In genomic region chr10:16789765-16790164, GRCh38 we compare ENCODE assay signal across 22 cellular contexts. TPM values are rescaled to one million over a fixed set of nuclear protein-coding genes. Genes with fewer than 3 reads are reported as not detected.
DNase-seq lines count a peak whose midpoint lies in the region; ATAC-seq and TF ChIP-seq lines count a peak whose summit lies in the region.
"Had no signal": no experiment of that assay in that cellular context is flagged by ENCODE, and none has a peak within 500 bp of the region (broad histone marks: within the 10 kb centered on the region; RNA-seq: fewer than 3 reads in every experiment).

No MANE protein-coding gene starts in this region.

- no peak for ATAC-seq in activated CD4-positive, alpha-beta T cell treated with anti-CD3 and anti-CD28 coated beads for 36 hours
- ATAC-seq in effector memory CD8-positive, alpha-beta T cell (replicated peaks), result no peak
- no peak for ATAC-seq in natural killer cell

- no peak for TF ChIP-seq CTCF in natural killer cell (IDR thresholded peaks at IDR 0.05)

- intact Hi-C loops in activated CD4-positive, alpha-beta T cell treated with anti-CD3 and anti-CD28 coated beads for 36 hours (cut with DNase I, micrococcal nuclease), result loop anchor here in 1 of 2 experiments (5.0 kb wide), 1 partner anchor 927 kb away; the partner anchor contains the start of gene MINDY3
- intact Hi-C loops in natural killer cell (cut with micrococcal nuclease), result no loop called here

- no peaks in the 10 kb centered on the region for H3K27me3 Mint-ChIP-seq in activated CD4-positive, alpha-beta T cell treated with anti-CD3 and anti-CD28 coated beads for 36 hours
- H3K27me3 Mint-ChIP-seq in activated CD4-positive, alpha-beta T cell treated with anti-CD3 and anti-CD28 coated beads, Interleukin-2, amount 10 ng/mL, durations not matched to agents 7 days and 5 days, result no peaks in the 10 kb centered on the region
- H3K27me3 Mint-ChIP-seq in CD8-positive, alpha-beta memory T cell, result no peaks in the 10 kb centered on the region
- H3K27me3 Mint-ChIP-seq in effector memory CD8-positive, alpha-beta T cell, result no peaks in the 10 kb centered on the region
- no peaks in the 10 kb centered on the region for H3K27me3 Mint-ChIP-seq in natural killer cell (ENCODE audit: low read depth in 2 of 2)

- POLR2A ChIA-PET in activated CD4-positive, alpha-beta T cell treated with anti-CD3 and anti-CD28 coated beads for 36 hours (lab: Charles Lee), result no interaction called here
- POLR2A ChIA-PET in activated CD4-positive, alpha-beta T cell treated with anti-CD3 and anti-CD28 coated beads, Interleukin-2, amount 10 ng/mL, durations not matched to agents 7 days and 5 days (lab: Charles Lee), result interaction anchor here (0.7 kb wide), 1 partner anchor 48 kb away, joined by 3 read pairs; no protein-coding TSS in a partner anchor
- POLR2A ChIA-PET in CD8-positive, alpha-beta memory T cell (lab: Charles Lee), result no interaction called here

- H3K27me3 ChIP-seq in CD8-positive, alpha-beta memory T cell (ENCODE audit: insufficient read depth, low read length, poor library complexity, severe bottlenecking), result no peaks in the 10 kb centered on the region

- H3K27ac Mint-ChIP-seq in activated CD4-positive, alpha-beta T cell treated with anti-CD3 and anti-CD28 coated beads for 36 hours, result peak overlapping the region; percentile 13
- no peak overlapping the region for H3K27ac Mint-ChIP-seq in activated CD4-positive, alpha-beta T cell treated with anti-CD3 and anti-CD28 coated beads, Interleukin-2, amount 10 ng/mL, durations not matched to agents 7 days and 5 days
- peak overlapping the region; percentile 43 to 99 (median 93) for H3K27ac Mint-ChIP-seq in CD8-positive, alpha-beta memory T cell
- H3K27ac Mint-ChIP-seq in effector memory CD8-positive, alpha-beta T cell, result peak overlapping the region; percentile 90 to 98
- H3K27ac Mint-ChIP-seq in natural killer cell, result peak overlapping the region; percentile 92 to 93

- CTCF ChIA-PET in activated CD4-positive, alpha-beta T cell treated with anti-CD3 and anti-CD28 coated beads for 36 hours (lab: Charles Lee), result no interaction called here
- CTCF ChIA-PET in activated CD4-positive, alpha-beta T cell treated with anti-CD3 and anti-CD28 coated beads, Interleukin-2, amount 10 ng/mL, durations not matched to agents 7 days and 5 days (lab: Charles Lee), result no interaction called here
- CTCF ChIA-PET in CD8-positive, alpha-beta memory T cell (lab: Charles Lee), result no interaction called here

- no peak overlapping the region for H3K4me3 Mint-ChIP-seq in activated CD4-positive, alpha-beta T cell treated with anti-CD3 and anti-CD28 coated beads for 36 hours
- H3K4me3 Mint-ChIP-seq in activated CD4-positive, alpha-beta T cell treated with anti-CD3 and anti-CD28 coated beads, Interleukin-2, amount 10 ng/mL, durations not matched to agents 7 days and 5 days, result no peak overlapping the region
- H3K4me3 Mint-ChIP-seq in CD8-positive, alpha-beta memory T cell, result no peak overlapping the region
- H3K4me3 Mint-ChIP-seq in effector memory CD8-positive, alpha-beta T cell, result no peak overlapping the region
- no peak overlapping the region for H3K4me3 Mint-ChIP-seq in natural killer cell

- H3K27ac ChIP-seq in CD8-positive, alpha-beta memory T cell (ENCODE audit: low read depth, low read length), result no peak overlapping the region
- H3K27ac ChIP-seq: 22Rv1, C4-2B, HL-60, KMS-11 had no signal

- DNase-seq in activated CD4-positive, alpha-beta T cell treated with anti-CD3 and anti-CD28 coated beads for 36 hours, result no peak
- no peak for DNase-seq in activated CD4-positive, alpha-beta T cell treated with anti-CD3 and anti-CD28 coated beads, Interleukin-2, amount 10 ng/mL, durations not matched to agents 7 days and 5 days
- no peak for DNase-seq in CD8-positive, alpha-beta memory T cell
- no peak for DNase-seq in effector memory CD8-positive, alpha-beta T cell
- no peak for DNase-seq in natural killer cell
- DNase-seq in kidney glomerular epithelial cell (lab: John Stamatoyannopoulos, UW), result no peak
- DNase-seq in NCI-H226, result no peak
- no peak for DNase-seq in NCI-H1930 (lab: John Stamatoyannopoulos, UW)
- DNase-seq: AML-193, DMS153, GF-D8, MV-4-11, NCI-H1694 treated with DMSO at 0.1 percent for 48 hours, NCI-H2107, NCI-H510A treated with DMSO at 0.1 percent for 48 hours, NCI-H774, OCI-M1 had no signal

- H3K4me1 ChIP-seq in CD8-positive, alpha-beta memory T cell (ENCODE audit: insufficient read depth, low read length), result peaks cover 26% of the 10 kb centered on the region
- H3K4me1 ChIP-seq: HAP-1 had no signal

- peaks cover 33% of the 10 kb centered on the region for H3K4me1 Mint-ChIP-seq in activated CD4-positive, alpha-beta T cell treated with anti-CD3 and anti-CD28 coated beads for 36 hours
- peaks cover 22% of the 10 kb centered on the region for H3K4me1 Mint-ChIP-seq in activated CD4-positive, alpha-beta T cell treated with anti-CD3 and anti-CD28 coated beads, Interleukin-2, amount 10 ng/mL, durations not matched to agents 7 days and 5 days
- H3K4me1 Mint-ChIP-seq in CD8-positive, alpha-beta memory T cell, result peaks cover 28 to 48% (median 41%) of the 10 kb centered on the region in 3 donors
- peaks cover 22 to 26% of the 10 kb centered on the region in 2 donors for H3K4me1 Mint-ChIP-seq in effector memory CD8-positive, alpha-beta T cell (ENCODE audit: low read depth in 2 of 2)
- H3K4me1 Mint-ChIP-seq in natural killer cell, result peaks cover 45 to 48% of the 10 kb centered on the region in 2 donors

- peaks cover 52% of the 10 kb centered on the region for H3K36me3 Mint-ChIP-seq in activated CD4-positive, alpha-beta T cell treated with anti-CD3 and anti-CD28 coated beads for 36 hours (ENCODE audit: low read depth)
- peaks cover 64% of the 10 kb centered on the region for H3K36me3 Mint-ChIP-seq in activated CD4-positive, alpha-beta T cell treated with anti-CD3 and anti-CD28 coated beads, Interleukin-2, amount 10 ng/mL, durations not matched to agents 7 days and 5 days (ENCODE audit: low read depth)
- H3K36me3 Mint-ChIP-seq in CD8-positive, alpha-beta memory T cell, result peaks cover 3 to 32% (median 18%) of the 10 kb centered on the region in 3 donors
- peaks cover 7% of the 10 kb centered on the region for H3K36me3 Mint-ChIP-seq in effector memory CD8-positive, alpha-beta T cell (ENCODE audit: insufficient read depth)
- no peaks in the 10 kb centered on the region for H3K36me3 Mint-ChIP-seq in natural killer cell

- H3K36me3 ChIP-seq in CD8-positive, alpha-beta memory T cell (ENCODE audit: insufficient read depth, low read length), result no peaks in the 10 kb centered on the region
- H3K36me3 ChIP-seq: HAP-1 had no signal

- no peak overlapping the region for H3K4me3 ChIP-seq in CD8-positive, alpha-beta memory T cell (ENCODE audit: low read length)
- H3K4me3 ChIP-seq: HAP-1 had no signal

- H3K9me3 Mint-ChIP-seq in activated CD4-positive, alpha-beta T cell treated with anti-CD3 and anti-CD28 coated beads for 36 hours (ENCODE audit: low read depth), result peaks cover 6% of the 10 kb centered on the region
- peaks cover 30% of the 10 kb centered on the region for H3K9me3 Mint-ChIP-seq in activated CD4-positive, alpha-beta T cell treated with anti-CD3 and anti-CD28 coated beads, Interleukin-2, amount 10 ng/mL, durations not matched to agents 7 days and 5 days
- no peaks in the 10 kb centered on the region for H3K9me3 Mint-ChIP-seq in CD8-positive, alpha-beta memory T cell
- H3K9me3 Mint-ChIP-seq in effector memory CD8-positive, alpha-beta T cell, result peaks cover 2 to 7% of the 10 kb centered on the region in 2 donors
- no peaks in the 10 kb centered on the region for H3K9me3 Mint-ChIP-seq in natural killer cell

- H3K9me3 ChIP-seq in CD8-positive, alpha-beta memory T cell (ENCODE audit: low read length), result no peaks in the 10 kb centered on the region
- H3K9me3 ChIP-seq: HAP-1 had no signal

RNA-seq across cellular contexts. Expression of gene RSU1, which starts 27.5 kb away (rescaled TPM):
- total RNA-seq in activated CD4-positive, alpha-beta T cell treated with anti-CD3 and anti-CD28 coated beads for 36 hours, result 10 to 100 TPM; 38.4 to 62.8 TPM
- total RNA-seq in activated CD4-positive, alpha-beta T cell treated with anti-CD3 and anti-CD28 coated beads, Interleukin-2, amount 10 ng/mL, durations not matched to agents 7 days and 5 days, result 100 to 1,000 TPM in 1 of 2 experiments, 10 to 100 TPM in 1; 79.5 to 106 TPM
- total RNA-seq in CD8-positive, alpha-beta memory T cell, result 10 to 100 TPM; 66.4 to 68.5 TPM
- polyA plus RNA-seq in CD8-positive, alpha-beta memory T cell, result 132 TPM
- total RNA-seq in natural killer cell, result 10 to 100 TPM; 75.0 to 85.3 (median 80.0) TPM
